ENCODE assay signal across 1 cellular context in genomic region chr14:24051789-24052655, GRCh38.
TF ChIP-seq lines count a peak whose summit lies in the region.

A gene with protein sequence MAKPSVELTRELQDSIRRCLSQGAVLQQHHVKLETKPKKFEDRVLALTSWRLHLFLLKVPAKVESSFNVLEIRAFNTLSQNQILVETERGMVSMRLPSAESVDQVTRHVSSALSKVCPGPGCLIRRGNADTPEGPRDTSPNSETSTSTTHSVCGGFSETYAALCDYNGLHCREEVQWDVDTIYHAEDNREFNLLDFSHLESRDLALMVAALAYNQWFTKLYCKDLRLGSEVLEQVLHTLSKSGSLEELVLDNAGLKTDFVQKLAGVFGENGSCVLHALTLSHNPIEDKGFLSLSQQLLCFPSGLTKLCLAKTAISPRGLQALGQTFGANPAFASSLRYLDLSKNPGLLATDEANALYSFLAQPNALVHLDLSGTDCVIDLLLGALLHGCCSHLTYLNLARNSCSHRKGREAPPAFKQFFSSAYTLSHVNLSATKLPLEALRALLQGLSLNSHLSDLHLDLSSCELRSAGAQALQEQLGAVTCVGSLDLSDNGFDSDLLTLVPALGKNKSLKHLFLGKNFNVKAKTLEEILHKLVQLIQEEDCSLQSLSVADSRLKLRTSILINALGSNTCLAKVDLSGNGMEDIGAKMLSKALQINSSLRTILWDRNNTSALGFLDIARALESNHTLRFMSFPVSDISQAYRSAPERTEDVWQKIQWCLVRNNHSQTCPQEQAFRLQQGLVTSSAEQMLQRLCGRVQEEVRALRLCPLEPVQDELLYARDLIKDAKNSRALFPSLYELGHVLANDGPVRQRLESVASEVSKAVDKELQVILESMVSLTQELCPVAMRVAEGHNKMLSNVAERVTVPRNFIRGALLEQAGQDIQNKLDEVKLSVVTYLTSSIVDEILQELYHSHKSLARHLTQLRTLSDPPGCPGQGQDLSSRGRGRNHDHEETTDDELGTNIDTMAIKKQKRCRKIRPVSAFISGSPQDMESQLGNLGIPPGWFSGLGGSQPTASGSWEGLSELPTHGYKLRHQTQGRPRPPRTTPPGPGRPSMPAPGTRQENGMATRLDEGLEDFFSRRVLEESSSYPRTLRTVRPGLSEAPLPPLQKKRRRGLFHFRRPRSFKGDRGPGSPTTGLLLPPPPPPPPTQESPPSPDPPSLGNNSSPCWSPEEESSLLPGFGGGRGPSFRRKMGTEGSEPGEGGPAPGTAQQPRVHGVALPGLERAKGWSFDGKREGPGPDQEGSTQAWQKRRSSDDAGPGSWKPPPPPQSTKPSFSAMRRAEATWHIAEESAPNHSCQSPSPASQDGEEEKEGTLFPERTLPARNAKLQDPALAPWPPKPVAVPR (N-terminal part only) (plus strand): TSS chr14:24052009. CDS start chr14:24052154, 145 bp downstream.

TF ChIP-seq in HepG2, 621 proteins besides CTCF, POLR2A, EP300 and RAD21 (continued from another document and continues in another):
- TF ChIP-seq ZNF256 (CRISPR knock-in tag; conservative IDR thresholded peaks at IDR 0.05) (peak; percentile 77; the same call in 1 of the 2 replicates), RFXAP (CRISPR knock-in tag; IDR thresholded peaks at IDR 0.05; ENCODE audit: borderline replicate concordance) (peak; percentile 66; the same call in 1 of the 2 replicates), ZNF546 (CRISPR knock-in tag; conservative IDR thresholded peaks at IDR 0.05) (no peak; the same call in 1 of the 2 replicates), ZFP82 (CRISPR knock-in tag; IDR thresholded peaks at IDR 0.05; ENCODE audit: borderline replicate concordance) (peak; percentile 62; the same call in 1 of the 2 replicates), ERF (CRISPR knock-in tag; IDR thresholded peaks at IDR 0.05) (peak; percentile 58), KDM4B (CRISPR knock-in tag; IDR thresholded peaks at IDR 0.05) (peak; percentile 84; the same call in 1 of the 2 replicates), MIER3 (CRISPR knock-in tag; IDR thresholded peaks at IDR 0.05; ENCODE audit: borderline replicate concordance) (peak; percentile 82; the same call in 1 of the 2 replicates), REL (CRISPR knock-in tag; conservative IDR thresholded peaks at IDR 0.05) (peak; percentile 90), ZNF326 (CRISPR knock-in tag; IDR thresholded peaks at IDR 0.05; ENCODE audit: borderline replicate concordance) (no peak), ZNF207 (IDR thresholded peaks at IDR 0.05; ENCODE audit: borderline replicate concordance) (no peak), RXRB (CRISPR knock-in tag; IDR thresholded peaks at IDR 0.05; ENCODE audit: borderline replicate concordance) (peak; percentile 42; the same call in 1 of the 2 replicates), SOX6 (IDR thresholded peaks at IDR 0.05) (no peak), SOX6 (CRISPR knock-in tag; IDR thresholded peaks at IDR 0.05) (no peak), ZNF839 (CRISPR knock-in tag; IDR thresholded peaks at IDR 0.05; ENCODE audit: borderline replicate concordance) (peak; percentile 45; the same call in 1 of the 2 replicates), GABPA (IDR thresholded peaks at IDR 0.05; ENCODE audit: low read depth, low read length) (no peak), GABPA (CRISPR knock-in tag; IDR thresholded peaks at IDR 0.05; ENCODE audit: low read depth) (peak; percentile 71), IKZF4 (CRISPR knock-in tag; IDR thresholded peaks at IDR 0.05; ENCODE audit: borderline replicate concordance, low read depth, not compliant biosample characterization) (peak; percentile 88), ZNF564 (CRISPR knock-in tag; IDR thresholded peaks at IDR 0.05) (peak; percentile 83; the same call in 1 of the 2 replicates), ZNF101 (CRISPR knock-in tag; IDR thresholded peaks at IDR 0.05; ENCODE audit: borderline replicate concordance, low read depth) (no peak; the same call in none of the 2 replicates), ELK4 (CRISPR knock-in tag; IDR thresholded peaks at IDR 0.05; ENCODE audit: borderline replicate concordance) (peak; percentile 86; the same call in 1 of the 2 replicates), WIZ (CRISPR knock-in tag; IDR thresholded peaks at IDR 0.05) (peak; percentile 43), ZNF350 (CRISPR knock-in tag; IDR thresholded peaks at IDR 0.05; ENCODE audit: borderline replicate concordance, low read depth) (peak; percentile 92)
- TF ChIP-seq, protein P1, sequence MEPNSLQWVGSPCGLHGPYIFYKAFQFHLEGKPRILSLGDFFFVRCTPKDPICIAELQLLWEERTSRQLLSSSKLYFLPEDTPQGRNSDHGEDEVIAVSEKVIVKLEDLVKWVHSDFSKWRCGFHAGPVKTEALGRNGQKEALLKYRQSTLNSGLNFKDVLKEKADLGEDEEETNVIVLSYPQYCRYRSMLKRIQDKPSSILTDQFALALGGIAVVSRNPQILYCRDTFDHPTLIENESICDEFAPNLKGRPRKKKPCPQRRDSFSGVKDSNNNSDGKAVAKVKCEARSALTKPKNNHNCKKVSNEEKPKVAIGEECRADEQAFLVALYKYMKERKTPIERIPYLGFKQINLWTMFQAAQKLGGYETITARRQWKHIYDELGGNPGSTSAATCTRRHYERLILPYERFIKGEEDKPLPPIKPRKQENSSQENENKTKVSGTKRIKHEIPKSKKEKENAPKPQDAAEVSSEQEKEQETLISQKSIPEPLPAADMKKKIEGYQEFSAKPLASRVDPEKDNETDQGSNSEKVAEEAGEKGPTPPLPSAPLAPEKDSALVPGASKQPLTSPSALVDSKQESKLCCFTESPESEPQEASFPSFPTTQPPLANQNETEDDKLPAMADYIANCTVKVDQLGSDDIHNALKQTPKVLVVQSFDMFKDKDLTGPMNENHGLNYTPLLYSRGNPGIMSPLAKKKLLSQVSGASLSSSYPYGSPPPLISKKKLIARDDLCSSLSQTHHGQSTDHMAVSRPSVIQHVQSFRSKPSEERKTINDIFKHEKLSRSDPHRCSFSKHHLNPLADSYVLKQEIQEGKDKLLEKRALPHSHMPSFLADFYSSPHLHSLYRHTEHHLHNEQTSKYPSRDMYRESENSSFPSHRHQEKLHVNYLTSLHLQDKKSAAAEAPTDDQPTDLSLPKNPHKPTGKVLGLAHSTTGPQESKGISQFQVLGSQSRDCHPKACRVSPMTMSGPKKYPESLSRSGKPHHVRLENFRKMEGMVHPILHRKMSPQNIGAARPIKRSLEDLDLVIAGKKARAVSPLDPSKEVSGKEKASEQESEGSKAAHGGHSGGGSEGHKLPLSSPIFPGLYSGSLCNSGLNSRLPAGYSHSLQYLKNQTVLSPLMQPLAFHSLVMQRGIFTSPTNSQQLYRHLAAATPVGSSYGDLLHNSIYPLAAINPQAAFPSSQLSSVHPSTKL (CRISPR knock-in tag; IDR thresholded peaks at IDR 0.05), result peak; percentile 78
- TF ChIP-seq, protein P2, sequence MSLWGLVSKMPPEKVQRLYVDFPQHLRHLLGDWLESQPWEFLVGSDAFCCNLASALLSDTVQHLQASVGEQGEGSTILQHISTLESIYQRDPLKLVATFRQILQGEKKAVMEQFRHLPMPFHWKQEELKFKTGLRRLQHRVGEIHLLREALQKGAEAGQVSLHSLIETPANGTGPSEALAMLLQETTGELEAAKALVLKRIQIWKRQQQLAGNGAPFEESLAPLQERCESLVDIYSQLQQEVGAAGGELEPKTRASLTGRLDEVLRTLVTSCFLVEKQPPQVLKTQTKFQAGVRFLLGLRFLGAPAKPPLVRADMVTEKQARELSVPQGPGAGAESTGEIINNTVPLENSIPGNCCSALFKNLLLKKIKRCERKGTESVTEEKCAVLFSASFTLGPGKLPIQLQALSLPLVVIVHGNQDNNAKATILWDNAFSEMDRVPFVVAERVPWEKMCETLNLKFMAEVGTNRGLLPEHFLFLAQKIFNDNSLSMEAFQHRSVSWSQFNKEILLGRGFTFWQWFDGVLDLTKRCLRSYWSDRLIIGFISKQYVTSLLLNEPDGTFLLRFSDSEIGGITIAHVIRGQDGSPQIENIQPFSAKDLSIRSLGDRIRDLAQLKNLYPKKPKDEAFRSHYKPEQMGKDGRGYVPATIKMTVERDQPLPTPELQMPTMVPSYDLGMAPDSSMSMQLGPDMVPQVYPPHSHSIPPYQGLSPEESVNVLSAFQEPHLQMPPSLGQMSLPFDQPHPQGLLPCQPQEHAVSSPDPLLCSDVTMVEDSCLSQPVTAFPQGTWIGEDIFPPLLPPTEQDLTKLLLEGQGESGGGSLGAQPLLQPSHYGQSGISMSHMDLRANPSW (CRISPR knock-in tag; IDR thresholded peaks at IDR 0.05; ENCODE audit: borderline replicate concordance), result no peak
- TF ChIP-seq, protein P3, sequence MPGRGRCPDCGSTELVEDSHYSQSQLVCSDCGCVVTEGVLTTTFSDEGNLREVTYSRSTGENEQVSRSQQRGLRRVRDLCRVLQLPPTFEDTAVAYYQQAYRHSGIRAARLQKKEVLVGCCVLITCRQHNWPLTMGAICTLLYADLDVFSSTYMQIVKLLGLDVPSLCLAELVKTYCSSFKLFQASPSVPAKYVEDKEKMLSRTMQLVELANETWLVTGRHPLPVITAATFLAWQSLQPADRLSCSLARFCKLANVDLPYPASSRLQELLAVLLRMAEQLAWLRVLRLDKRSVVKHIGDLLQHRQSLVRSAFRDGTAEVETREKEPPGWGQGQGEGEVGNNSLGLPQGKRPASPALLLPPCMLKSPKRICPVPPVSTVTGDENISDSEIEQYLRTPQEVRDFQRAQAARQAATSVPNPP (CRISPR knock-in tag; IDR thresholded peaks at IDR 0.05), result no peak; the same call in 1 of the 2 replicates
- TF ChIP-seq, protein P4, sequence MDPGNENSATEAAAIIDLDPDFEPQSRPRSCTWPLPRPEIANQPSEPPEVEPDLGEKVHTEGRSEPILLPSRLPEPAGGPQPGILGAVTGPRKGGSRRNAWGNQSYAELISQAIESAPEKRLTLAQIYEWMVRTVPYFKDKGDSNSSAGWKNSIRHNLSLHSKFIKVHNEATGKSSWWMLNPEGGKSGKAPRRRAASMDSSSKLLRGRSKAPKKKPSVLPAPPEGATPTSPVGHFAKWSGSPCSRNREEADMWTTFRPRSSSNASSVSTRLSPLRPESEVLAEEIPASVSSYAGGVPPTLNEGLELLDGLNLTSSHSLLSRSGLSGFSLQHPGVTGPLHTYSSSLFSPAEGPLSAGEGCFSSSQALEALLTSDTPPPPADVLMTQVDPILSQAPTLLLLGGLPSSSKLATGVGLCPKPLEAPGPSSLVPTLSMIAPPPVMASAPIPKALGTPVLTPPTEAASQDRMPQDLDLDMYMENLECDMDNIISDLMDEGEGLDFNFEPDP (CRISPR knock-in tag; conservative IDR thresholded peaks at IDR 0.05), result no peak
- TF ChIP-seq, protein P5, sequence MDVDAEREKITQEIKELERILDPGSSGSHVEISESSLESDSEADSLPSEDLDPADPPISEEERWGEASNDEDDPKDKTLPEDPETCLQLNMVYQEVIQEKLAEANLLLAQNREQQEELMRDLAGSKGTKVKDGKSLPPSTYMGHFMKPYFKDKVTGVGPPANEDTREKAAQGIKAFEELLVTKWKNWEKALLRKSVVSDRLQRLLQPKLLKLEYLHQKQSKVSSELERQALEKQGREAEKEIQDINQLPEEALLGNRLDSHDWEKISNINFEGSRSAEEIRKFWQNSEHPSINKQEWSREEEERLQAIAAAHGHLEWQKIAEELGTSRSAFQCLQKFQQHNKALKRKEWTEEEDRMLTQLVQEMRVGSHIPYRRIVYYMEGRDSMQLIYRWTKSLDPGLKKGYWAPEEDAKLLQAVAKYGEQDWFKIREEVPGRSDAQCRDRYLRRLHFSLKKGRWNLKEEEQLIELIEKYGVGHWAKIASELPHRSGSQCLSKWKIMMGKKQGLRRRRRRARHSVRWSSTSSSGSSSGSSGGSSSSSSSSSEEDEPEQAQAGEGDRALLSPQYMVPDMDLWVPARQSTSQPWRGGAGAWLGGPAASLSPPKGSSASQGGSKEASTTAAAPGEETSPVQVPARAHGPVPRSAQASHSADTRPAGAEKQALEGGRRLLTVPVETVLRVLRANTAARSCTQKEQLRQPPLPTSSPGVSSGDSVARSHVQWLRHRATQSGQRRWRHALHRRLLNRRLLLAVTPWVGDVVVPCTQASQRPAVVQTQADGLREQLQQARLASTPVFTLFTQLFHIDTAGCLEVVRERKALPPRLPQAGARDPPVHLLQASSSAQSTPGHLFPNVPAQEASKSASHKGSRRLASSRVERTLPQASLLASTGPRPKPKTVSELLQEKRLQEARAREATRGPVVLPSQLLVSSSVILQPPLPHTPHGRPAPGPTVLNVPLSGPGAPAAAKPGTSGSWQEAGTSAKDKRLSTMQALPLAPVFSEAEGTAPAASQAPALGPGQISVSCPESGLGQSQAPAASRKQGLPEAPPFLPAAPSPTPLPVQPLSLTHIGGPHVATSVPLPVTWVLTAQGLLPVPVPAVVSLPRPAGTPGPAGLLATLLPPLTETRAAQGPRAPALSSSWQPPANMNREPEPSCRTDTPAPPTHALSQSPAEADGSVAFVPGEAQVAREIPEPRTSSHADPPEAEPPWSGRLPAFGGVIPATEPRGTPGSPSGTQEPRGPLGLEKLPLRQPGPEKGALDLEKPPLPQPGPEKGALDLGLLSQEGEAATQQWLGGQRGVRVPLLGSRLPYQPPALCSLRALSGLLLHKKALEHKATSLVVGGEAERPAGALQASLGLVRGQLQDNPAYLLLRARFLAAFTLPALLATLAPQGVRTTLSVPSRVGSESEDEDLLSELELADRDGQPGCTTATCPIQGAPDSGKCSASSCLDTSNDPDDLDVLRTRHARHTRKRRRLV (CRISPR knock-in tag; IDR thresholded peaks at IDR 0.05), result 0 out of 2 replicates have a peak, but pooled peaks have one; percentile 59
- TF ChIP-seq, protein P6, sequence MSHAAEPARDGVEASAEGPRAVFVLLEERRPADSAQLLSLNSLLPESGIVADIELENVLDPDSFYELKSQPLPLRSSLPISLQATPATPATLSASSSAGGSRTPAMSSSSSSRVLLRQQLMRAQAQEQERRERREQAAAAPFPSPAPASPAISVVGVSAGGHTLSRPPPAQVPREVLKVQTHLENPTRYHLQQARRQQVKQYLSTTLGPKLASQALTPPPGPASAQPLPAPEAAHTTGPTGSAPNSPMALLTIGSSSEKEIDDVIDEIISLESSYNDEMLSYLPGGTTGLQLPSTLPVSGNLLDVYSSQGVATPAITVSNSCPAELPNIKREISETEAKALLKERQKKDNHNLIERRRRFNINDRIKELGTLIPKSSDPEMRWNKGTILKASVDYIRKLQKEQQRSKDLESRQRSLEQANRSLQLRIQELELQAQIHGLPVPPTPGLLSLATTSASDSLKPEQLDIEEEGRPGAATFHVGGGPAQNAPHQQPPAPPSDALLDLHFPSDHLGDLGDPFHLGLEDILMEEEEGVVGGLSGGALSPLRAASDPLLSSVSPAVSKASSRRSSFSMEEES (CRISPR knock-in tag; IDR thresholded peaks at IDR 0.05), result peak; percentile 76
- TF ChIP-seq, protein P7, sequence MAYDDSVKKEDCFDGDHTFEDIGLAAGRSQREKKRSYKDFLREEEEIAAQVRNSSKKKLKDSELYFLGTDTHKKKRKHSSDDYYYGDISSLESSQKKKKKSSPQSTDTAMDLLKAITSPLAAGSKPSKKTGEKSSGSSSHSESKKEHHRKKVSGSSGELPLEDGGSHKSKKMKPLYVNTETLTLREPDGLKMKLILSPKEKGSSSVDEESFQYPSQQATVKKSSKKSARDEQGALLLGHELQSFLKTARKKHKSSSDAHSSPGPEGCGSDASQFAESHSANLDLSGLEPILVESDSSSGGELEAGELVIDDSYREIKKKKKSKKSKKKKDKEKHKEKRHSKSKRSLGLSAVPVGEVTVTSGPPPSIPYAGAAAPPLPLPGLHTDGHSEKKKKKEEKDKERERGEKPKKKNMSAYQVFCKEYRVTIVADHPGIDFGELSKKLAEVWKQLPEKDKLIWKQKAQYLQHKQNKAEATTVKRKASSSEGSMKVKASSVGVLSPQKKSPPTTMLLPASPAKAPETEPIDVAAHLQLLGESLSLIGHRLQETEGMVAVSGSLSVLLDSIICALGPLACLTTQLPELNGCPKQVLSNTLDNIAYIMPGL (CRISPR knock-in tag; IDR thresholded peaks at IDR 0.05; ENCODE audit: borderline replicate concordance in 1 of 2, low read depth in 1 of 2), result peak in 1 of 2 experiments; percentile 85; a peak in 2 of 4 replicates
